23 cellular contexts compared by ENCODE assay signal in genomic region chr2:47950340-47951280, GRCh38. TPM values are rescaled to one million over a fixed set of nuclear protein-coding genes. Genes with fewer than 3 reads are reported as not detected.
DNase-seq lines count a peak whose midpoint lies in the region; ATAC-seq, FAIRE-seq and TF ChIP-seq lines count a peak whose summit lies in the region.
"Had no signal": no experiment of that assay in that cellular context is flagged by ENCODE, and none has a peak within 500 bp of the region (broad histone marks: within the 10 kb centered on the region; RNA-seq: fewer than 3 reads in every experiment).

No MANE protein-coding gene starts in this region.

- ATAC-seq in upper lobe of right lung: no peak
- no peak for ATAC-seq in HG03135 (IDR thresholded peaks at IDR 0.05; ENCODE audit: unreplicated experiment)
- ATAC-seq: GM12878, GM23338, HCT116 had no signal

- DNase-seq in D721Med (ENCODE audit: insufficient read length, low spot score): no peak
- DNase-seq in amniotic epithelial cell (ENCODE audit: low read depth): peak; percentile 10
- peak; percentile 19 for DNase-seq in hepatocyte (ENCODE audit: low spot score)
- DNase-seq in upper lobe of right lung: no peak
- no peak for DNase-seq in lower leg skin (ENCODE audit: low spot score in 2 of 2)
- DNase-seq in NCI-H1105 (lab: John Stamatoyannopoulos, UW): no peak
- DNase-seq: CD4-positive, CD25-positive, alpha-beta regulatory T cell; DMS79 treated with DMSO at 0.1 percent for 48 hours; IMR-90; Kasumi-1; NCI-H1105 treated with DMSO at 0.1 percent for 48 hours; NCI-H187; NCI-H2171; NCI-H446 treated with DMSO at 0.1 percent for 48 hours; NCI-H748 treated with DMSO at 0.1 percent for 48 hours; Peyer's patch; Right ventricle myocardium superior had no signal

- WGBS in hepatocyte (ENCODE audit: low lambda C conversion rate, missing lambda C conversion rate): 39% methylated on average over 2 of the region's 2 CpGs
- WGBS in lower leg skin, 2 donors: 20 to 49% methylated on average over 1 to 2 of the region's 2 CpGs

- intact Hi-C loops in upper lobe of right lung (cut with DNase I) (no loop called here), lower leg skin (cut with DNase I; ENCODE audit: low total_unique reads) (no loop called here)

- TF ChIP-seq POLR2A in lower leg skin (IDR thresholded peaks at IDR 0.05): no peak

- H3K4me1 ChIP-seq in HEK293 (ENCODE audit: control insufficient read depth, insufficient read depth, low read length) (peaks cover 2% of the 10 kb centered on the region; the same call in 1 of the 2 replicates), hepatocyte (ENCODE audit: insufficient read depth) (no peaks in the 10 kb centered on the region), upper lobe of right lung (no peaks in the 10 kb centered on the region)
- H3K4me1 ChIP-seq: Peyer's patch had no signal

- TF ChIP-seq CTCF in D721Med (IDR thresholded peaks at IDR 0.05; ENCODE audit: insufficient read depth, missing control alignments) (no peak), HEK293 (tag by site-specific recombination; IDR thresholded peaks at IDR 0.05) (no peak), hepatocyte (IDR thresholded peaks at IDR 0.05; ENCODE audit: poor library complexity) (no peak), upper lobe of right lung (IDR thresholded peaks at IDR 0.05) (no peak), lower leg skin (IDR thresholded peaks at IDR 0.05) (no peak)

- H3K36me3 ChIP-seq in HEK293 (ENCODE audit: control insufficient read depth in 2 of 2, insufficient read depth in 1 of 2, low read length in 2 of 2) (no peaks in the 10 kb centered on the region), hepatocyte (replicated peaks; ENCODE audit: insufficient read depth, low read depth) (no peaks in the 10 kb centered on the region), upper lobe of right lung (no peaks in the 10 kb centered on the region)
- H3K36me3 ChIP-seq: Peyer's patch had no signal

- H3K27ac ChIP-seq in HEK293 (ENCODE audit: extremely low read depth, low read depth, low read length) (no peak overlapping the region), hepatocyte (no peak overlapping the region), upper lobe of right lung (no peak overlapping the region)
- H3K27ac ChIP-seq: Peyer's patch had no signal

- no peaks in the 10 kb centered on the region for H4K20me1 ChIP-seq in hepatocyte (ENCODE audit: insufficient read depth, poor library complexity, severe bottlenecking)

- no peak overlapping the region for H3K4me3 ChIP-seq in HEK293 (ENCODE audit: low read depth, low read length)
- H3K4me3 ChIP-seq in hepatocyte: no peak overlapping the region
- H3K4me3 ChIP-seq in upper lobe of right lung: no peak overlapping the region
- H3K4me3 ChIP-seq in lower leg skin (ENCODE audit: low read depth, poor library complexity, severe bottlenecking): no peak overlapping the region
- H3K4me3 ChIP-seq: GM12878, GM23338, Peyer's patch had no signal

- POLR2A ChIA-PET in HEK293 (lab: Yijun Ruan, JAX): no interaction called here

- no peak overlapping the region for H2AFZ ChIP-seq in hepatocyte
- H2AFZ ChIP-seq: GM23338 had no signal

- H3K4me2 ChIP-seq in hepatocyte: no peak overlapping the region
- H3K4me2 ChIP-seq: GM23338 had no signal

- CTCF ChIA-PET in HEK293 (lab: Yijun Ruan, JAX): no interaction called here

- FAIRE-seq in D721Med (lab: Jason Lieb, UNC): peak; percentile 71
- FAIRE-seq: G401.6, GM12878 had no signal

- no peaks in the 10 kb centered on the region for H3K9me2 ChIP-seq in hepatocyte (replicated peaks; ENCODE audit: insufficient read depth)

- no peaks in the 10 kb centered on the region for H3K27me3 ChIP-seq in hepatocyte
- H3K27me3 ChIP-seq in upper lobe of right lung: no peaks in the 10 kb centered on the region
- H3K27me3 ChIP-seq: Peyer's patch had no signal

- no peaks in the 10 kb centered on the region for H3K79me2 ChIP-seq in hepatocyte

- H3K9me3 ChIP-seq in HEK293 (ENCODE audit: control insufficient read depth, insufficient read depth, low read depth, low read length): no peaks in the 10 kb centered on the region
- H3K9me3 ChIP-seq in hepatocyte (ENCODE audit: low read depth): no peaks in the 10 kb centered on the region
- no peaks in the 10 kb centered on the region for H3K9me3 ChIP-seq in upper lobe of right lung
- H3K9me3 ChIP-seq: Peyer's patch had no signal

TF ChIP-seq in HEK293, 187 proteins besides CTCF, POLR2A, EP300 and RAD21:
- no peak for TF ChIP-seq HOXA7 (CRISPR knock-in tag; IDR thresholded peaks at IDR 0.05; ENCODE audit: borderline replicate concordance)
- TF ChIP-seq ZNF513 (tag by site-specific recombination; IDR thresholded peaks at IDR 0.05): peak; percentile 39; the same call in 1 of the 2 replicates
- no peak for TF ChIP-seq RBAK (tag by site-specific recombination; IDR thresholded peaks at IDR 0.05)

RNA-seq across cellular contexts. Expression of gene FBXO11, which starts 44.3 kb away (rescaled TPM):
- 41.9 and 63.9 TPM in 2 replicates for total RNA-seq in hepatocyte
- 22.4 and 24.5 TPM in 2 replicates for polyA plus RNA-seq in hepatocyte
- total RNA-seq in upper lobe of right lung: 69.3 TPM
- 10 to 100 TPM; 32.7 to 43.1 (median 39.3) TPM for total RNA-seq in lower leg skin

Comparison
In these comparisons a context has a peak if more than half of its experiments do, and no peak if none do; other contexts are left out.
1. DNase-seq: peak in amniotic epithelial cell (single experiment) and hepatocyte (single experiment); none in D721Med (single experiment), upper lobe of right lung (single experiment), lower leg skin (0 of 2) and NCI-H1105 (single experiment).